In genomic region chr21:35257413-35257812, GRCh38 we compare ENCODE assay signal across 9 cellular contexts.
DNase-seq lines count a peak whose midpoint lies in the region; ATAC-seq, FAIRE-seq and TF ChIP-seq lines count a peak whose summit lies in the region.
"Had no signal": no experiment of that assay in that cellular context is flagged by ENCODE, and none has a peak within 500 bp of the region (broad histone marks: within the 10 kb centered on the region; RNA-seq: fewer than 3 reads in every experiment).

No MANE protein-coding gene starts in this region.

- WGBS in transverse colon (ENCODE audit: low coverage in 1 of 2), 2 donors = 0 to 12% methylated on average over 1 to 2 of the region's 2 CpGs
- 51 to 71% (median 67%) methylated on average over 2 of the region's 2 CpGs for WGBS in spleen, 5 donors

- H3K4me3 Mint-ChIP-seq in activated CD4-positive, alpha-beta T cell treated with anti-CD3 and anti-CD28 coated beads for 36 hours = no peak overlapping the region

- peak; percentile 97 for FAIRE-seq in keratinocyte (lab: Jason Lieb, UNC)

- H3K27ac ChIP-seq in keratinocyte (ENCODE audit: control insufficient read depth, insufficient read depth, low read length) = peak overlapping the region; percentile 59
- H3K27ac ChIP-seq in transverse colon = peak overlapping the region; percentile 62 to 70 (median 69)
- H3K27ac ChIP-seq in spleen = peak overlapping the region in 2 of 8 donors; percentile 15 to 42
- H3K27ac ChIP-seq: BLaER1 treated with 17β-estradiol and CSF1 and Interleukin-3, amounts not matched to agents 10 nM and 100 nM had no signal

- H3K36me3 ChIP-seq in adipocyte (ENCODE audit: control insufficient read depth, insufficient read depth, low read length, severe bottlenecking) (no peaks in the 10 kb centered on the region), keratinocyte (ENCODE audit: control insufficient read depth in 2 of 2, extremely low read depth in 1 of 2, insufficient read depth in 2 of 2, low read length in 2 of 2) (no peaks in the 10 kb centered on the region), transverse colon (no peaks in the 10 kb centered on the region), spleen (no peaks in the 10 kb centered on the region)
- H3K36me3 ChIP-seq: BLaER1 treated with 17β-estradiol and CSF1 and Interleukin-3, amounts not matched to agents 10 nM and 100 nM had no signal

- peak overlapping the region; percentile 32 for H2AFZ ChIP-seq in keratinocyte (ENCODE audit: control insufficient read depth, low read length)

- TF ChIP-seq EP300 in transverse colon (IDR thresholded peaks at IDR 0.05; ENCODE audit: low read depth) = no peak

- peaks cover 56% of the 10 kb centered on the region for H3K4me1 ChIP-seq in adipocyte (ENCODE audit: control insufficient read depth, insufficient read depth, low read length)
- peaks cover 20% of the 10 kb centered on the region for H3K4me1 ChIP-seq in keratinocyte (ENCODE audit: control insufficient read depth, extremely low read depth, insufficient read depth, low read length)
- H3K4me1 ChIP-seq in transverse colon = peaks cover 7 to 33% (median 20%) of the 10 kb centered on the region in 4 donors
- no peaks in the 10 kb centered on the region for H3K4me1 ChIP-seq in spleen
- H3K4me1 ChIP-seq: BLaER1 treated with 17β-estradiol and CSF1 and Interleukin-3, amounts not matched to agents 10 nM and 100 nM had no signal

- DNase-seq in activated CD4-positive, alpha-beta T cell treated with anti-CD3 and anti-CD28 coated beads for 36 hours = peak; percentile 38
- no peak for DNase-seq in activated CD4-positive, alpha-beta T cell treated with anti-CD3 and anti-CD28 coated beads, Interleukin-2, amount 50 U/mL, for 1 hour
- peak; percentile 96 for DNase-seq in adipocyte (ENCODE audit: low read depth)
- no peak for DNase-seq in keratinocyte (ENCODE audit: low read depth, low spot score)
- peak; percentile 51 for DNase-seq in transverse colon
- no peak for DNase-seq in SKM-1 (lab: John Stamatoyannopoulos, UW; ENCODE audit: unreplicated experiment)
- no peak for DNase-seq in NCI-H526 treated with DMSO at 0.1 percent for 48 hours (lab: John Stamatoyannopoulos, UW)
- DNase-seq in spleen = no peak

- dilution Hi-C loops in keratinocyte (cut with MboI; ENCODE audit: extremely low pct_ligation_motif_present, low sequenced_read_pairs) = no loop called here

- no peaks in the 10 kb centered on the region for H3K9me1 ChIP-seq in keratinocyte (ENCODE audit: control insufficient read depth, extremely low read depth, insufficient read depth, low read length)

- peaks cover 6% of the 10 kb centered on the region for H3K9me3 ChIP-seq in adipocyte (ENCODE audit: control insufficient read depth, low read length)
- no peaks in the 10 kb centered on the region for H3K9me3 ChIP-seq in keratinocyte (ENCODE audit: control insufficient read depth, low read depth, low read length)
- no peaks in the 10 kb centered on the region for H3K9me3 ChIP-seq in transverse colon
- peaks cover 0 to 10% (median 3%) of the 10 kb centered on the region in 8 donors for H3K9me3 ChIP-seq in spleen

- peaks cover 5% of the 10 kb centered on the region for H3K27me3 Mint-ChIP-seq in activated CD4-positive, alpha-beta T cell treated with anti-CD3 and anti-CD28 coated beads for 36 hours

- POLR2A ChIA-PET in activated CD4-positive, alpha-beta T cell treated with anti-CD3 and anti-CD28 coated beads for 36 hours (lab: Charles Lee) = no interaction called here

- ATAC-seq in activated CD4-positive, alpha-beta T cell treated with anti-CD3 and anti-CD28 coated beads for 36 hours = peak; percentile 60

- peaks cover 2% of the 10 kb centered on the region for H3K9me3 Mint-ChIP-seq in activated CD4-positive, alpha-beta T cell treated with anti-CD3 and anti-CD28 coated beads for 36 hours (ENCODE audit: low read depth)

- no peaks in the 10 kb centered on the region for H3K79me2 ChIP-seq in keratinocyte (ENCODE audit: control insufficient read depth, insufficient read depth, low read length)

- no peaks in the 10 kb centered on the region for H4K20me1 ChIP-seq in keratinocyte (ENCODE audit: control insufficient read depth, extremely low read depth, insufficient read depth, low read length)
- H4K20me1 ChIP-seq: BLaER1 treated with 17β-estradiol and CSF1 and Interleukin-3, amounts not matched to agents 10 nM and 100 nM had no signal

- H3K4me1 Mint-ChIP-seq in activated CD4-positive, alpha-beta T cell treated with anti-CD3 and anti-CD28 coated beads for 36 hours = peaks cover 27% of the 10 kb centered on the region

- in situ Hi-C loops in transverse colon (cut with MboI; ENCODE audit: low pct_ligation_motif_present in 1 of 4, low pct_unique_long_range_greater_than_20kb in 1 of 4, low sequenced_read_pairs in 3 of 4) = no loop called here

- no peaks in the 10 kb centered on the region for H3K36me3 Mint-ChIP-seq in activated CD4-positive, alpha-beta T cell treated with anti-CD3 and anti-CD28 coated beads for 36 hours (ENCODE audit: low read depth)

- peak overlapping the region; percentile 47 for H3K4me2 ChIP-seq in keratinocyte (ENCODE audit: control insufficient read depth, extremely low read depth, insufficient read depth, low read depth, low read length)
- H3K4me2 ChIP-seq: BLaER1 treated with 17β-estradiol and CSF1 and Interleukin-3, amounts not matched to agents 10 nM and 100 nM had no signal

- CTCF ChIA-PET in activated CD4-positive, alpha-beta T cell treated with anti-CD3 and anti-CD28 coated beads for 36 hours (lab: Charles Lee) = interaction anchor here (0.6 kb wide), 1 partner anchor 72 kb away, joined by 3 read pairs; no protein-coding TSS in a partner anchor

- intact Hi-C loops in activated CD4-positive, alpha-beta T cell treated with anti-CD3 and anti-CD28 coated beads for 36 hours (cut with DNase I, micrococcal nuclease) = loop anchor here in 1 of 2 experiments (5.0 to 10.0 kb wide), 2 partner anchors 85 to 137 kb away; no protein-coding TSS in a partner anchor
- intact Hi-C loops in transverse colon (cut with DNase I; ENCODE audit: low total_unique reads) = no loop called here
- intact Hi-C loops in spleen (cut with DNase I; ENCODE audit: low total_unique reads) = no loop called here

- no peak for TF ChIP-seq POLR2A in transverse colon (IDR thresholded peaks at IDR 0.05)
- TF ChIP-seq POLR2A in spleen (IDR thresholded peaks at IDR 0.05) = no peak

- no peak overlapping the region for H3K27ac Mint-ChIP-seq in activated CD4-positive, alpha-beta T cell treated with anti-CD3 and anti-CD28 coated beads for 36 hours

- TF ChIP-seq CTCF in keratinocyte (optimal IDR thresholded peaks at IDR 0.05 in 1 of 3, IDR thresholded peaks at IDR 0.05 in 1 of 3, conservative IDR thresholded peaks at IDR 0.05 in 1 of 3; ENCODE audit: extremely low read depth in 1 of 3, insufficient read depth in 2 of 3, low read length in 3 of 3) (no peak), transverse colon (IDR thresholded peaks at IDR 0.05) (no peak), spleen (IDR thresholded peaks at IDR 0.05 in 8 of 11, conservative IDR thresholded peaks at IDR 0.05 in 3 of 11) (no peak)

- H3K4me3 ChIP-seq in adipocyte (ENCODE audit: low read length) = peak overlapping the region; percentile 68
- H3K4me3 ChIP-seq in keratinocyte (ENCODE audit: control insufficient read depth in 2 of 3, extremely low read depth in 1 of 3, insufficient read depth in 2 of 3, low read depth in 1 of 3, low read length in 3 of 3) = no peak overlapping the region
- H3K4me3 ChIP-seq in transverse colon = no peak overlapping the region
- no peak overlapping the region for H3K4me3 ChIP-seq in spleen
- H3K4me3 ChIP-seq: BLaER1 treated with 17β-estradiol and CSF1 and Interleukin-3, amounts not matched to agents 10 nM and 100 nM had no signal

- H3K27me3 ChIP-seq in adipocyte (replicated peaks; ENCODE audit: control insufficient read depth, insufficient read depth, low read length) = no peaks in the 10 kb centered on the region
- H3K27me3 ChIP-seq in keratinocyte (ENCODE audit: control insufficient read depth, extremely low read depth, insufficient read depth, low read length) = no peaks in the 10 kb centered on the region
- no peaks in the 10 kb centered on the region for H3K27me3 ChIP-seq in transverse colon
- H3K27me3 ChIP-seq in spleen (replicated peaks in 1 of 7) = no peaks in the 10 kb centered on the region
- H3K27me3 ChIP-seq: BLaER1 treated with 17β-estradiol and CSF1 and Interleukin-3, amounts not matched to agents 10 nM and 100 nM had no signal

- H3K9ac ChIP-seq in adipocyte (ENCODE audit: low read length) (peak overlapping the region; percentile 78), keratinocyte (ENCODE audit: control insufficient read depth, extremely low read depth, insufficient read depth, low read length) (peak overlapping the region; percentile 13)
- H3K9ac ChIP-seq: BLaER1 treated with 17β-estradiol and CSF1 and Interleukin-3, amounts not matched to agents 10 nM and 100 nM had no signal

Comparison
In these comparisons a context has a peak if more than half of its experiments do, and no peak if none do; other contexts are left out.
1. DNase-seq: peak in activated CD4-positive, alpha-beta T cell treated with anti-CD3 and anti-CD28 coated beads for 36 hours (single experiment), adipocyte (single experiment) and transverse colon (single experiment); none in activated CD4-positive, alpha-beta T cell treated with anti-CD3 and anti-CD28 coated beads, Interleukin-2, amount 50 U/mL, for 1 hour (single experiment), keratinocyte (single experiment), SKM-1 (single experiment), NCI-H526 treated with DMSO at 0.1 percent for 48 hours (single experiment) and spleen (single experiment).